ENCODE assay signal across 11 cellular contexts in the genomic region with DNA sequence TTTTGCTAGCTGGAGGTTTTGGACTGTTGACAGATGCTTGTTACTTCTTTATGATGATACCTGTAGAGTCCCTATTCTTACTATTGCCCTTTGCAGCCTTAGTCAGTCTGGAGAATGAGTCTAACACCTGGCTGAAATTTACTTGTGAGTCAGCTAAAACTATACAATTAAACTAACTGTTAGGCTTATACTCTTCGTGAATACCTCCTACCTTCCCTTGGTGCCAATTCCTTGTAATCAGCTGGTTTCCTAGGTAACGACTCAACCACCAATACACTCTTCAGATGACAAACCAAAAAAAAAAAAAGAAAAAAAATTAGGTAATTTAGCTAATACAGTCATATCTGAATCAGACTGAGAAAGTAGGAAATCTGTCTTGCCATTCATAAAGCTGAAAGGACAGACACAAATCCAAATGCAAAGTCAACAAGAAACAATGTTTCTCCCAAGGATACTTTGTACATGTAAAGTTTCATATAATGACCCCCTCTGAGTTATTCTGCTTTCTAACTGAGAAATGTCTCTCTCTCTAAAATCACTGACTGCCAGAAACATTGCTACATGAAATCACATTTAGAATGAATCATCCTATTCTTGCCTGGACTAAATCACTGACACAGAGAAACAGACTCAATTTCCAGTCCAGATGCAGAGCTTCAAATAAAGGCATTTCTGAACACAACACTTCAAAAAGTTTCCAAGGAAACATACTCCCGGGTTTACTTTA. TPM values are rescaled to one million over a fixed set of nuclear protein-coding genes. Genes with fewer than 3 reads are reported as not detected.
DNase-seq lines count a peak whose midpoint lies in the region; ATAC-seq and TF ChIP-seq lines count a peak whose summit lies in the region.
"Had no signal": no experiment of that assay in that cellular context is flagged by ENCODE, and none has a peak within 500 bp of the region (broad histone marks: within the 10 kb centered on the region; RNA-seq: fewer than 3 reads in every experiment).

No MANE protein-coding gene starts in this region.

- H3K4me1 Mint-ChIP-seq in chondrocyte (ENCODE audit: low read depth): peaks cover 16% of the 10 kb centered on the region
- H3K4me1 Mint-ChIP-seq in memory B cell: no peaks in the 10 kb centered on the region

- WGBS in tibial nerve, 2 donors: 58 to 64% methylated on average over 3 of the region's 3 CpGs

- TF ChIP-seq CTCF in chondrocyte (IDR thresholded peaks at IDR 0.05) (no peak), tibial nerve (IDR thresholded peaks at IDR 0.05) (no peak)

- TF ChIP-seq POLR2A in tibial nerve (IDR thresholded peaks at IDR 0.05): no peak

- ATAC-seq in memory B cell (ENCODE audit: low read depth) (no peak), HG02973 (IDR thresholded peaks at IDR 0.05; ENCODE audit: unreplicated experiment) (no peak), GM19023 (IDR thresholded peaks at IDR 0.05; ENCODE audit: unreplicated experiment) (no peak)
- ATAC-seq: Right ventricle myocardium inferior had no signal

- H3K36me3 ChIP-seq in tibial nerve: peaks cover 0 to 87% (median 16%) of the 10 kb centered on the region in 3 donors

- H3K27me3 ChIP-seq in tibial nerve: no peaks in the 10 kb centered on the region

- peaks cover 0 to 7% (median 0%) of the 10 kb centered on the region in 4 donors for H3K4me1 ChIP-seq in tibial nerve

- no peak for TF ChIP-seq EP300 in tibial nerve (IDR thresholded peaks at IDR 0.05)

- H3K27me3 Mint-ChIP-seq in chondrocyte (ENCODE audit: low read depth) (no peaks in the 10 kb centered on the region), memory B cell (no peaks in the 10 kb centered on the region)

- H3K27ac ChIP-seq in tibial nerve: peak overlapping the region in 1 of 4 donors; percentile 49

- DNase-seq in AG20443 (ENCODE audit: low spot score) (peak; percentile 64), NCI-H1105 (lab: John Stamatoyannopoulos, UW) (peak; percentile 45), chondrocyte (ENCODE audit: low spot score) (no peak), memory B cell (ENCODE audit: low spot score in 2 of 2) (no peak), tibial nerve (ENCODE audit: low spot score in 2 of 2) (no peak), islet precursor cell (no peak)
- DNase-seq: GOT3, NCI-H1417 treated with DMSO at 0.1 percent for 48 hours had no signal

- H3K27ac Mint-ChIP-seq in chondrocyte (ENCODE audit: unreplicated experiment) (peak overlapping the region; percentile 60), memory B cell (peak overlapping the region; percentile 22)

- H3K9me3 ChIP-seq in tibial nerve: peaks cover 0 to 5% (median 0%) of the 10 kb centered on the region in 4 donors

- H3K4me3 Mint-ChIP-seq in chondrocyte (ENCODE audit: unreplicated experiment) (no peak overlapping the region), memory B cell (no peak overlapping the region)

- peaks cover 23% of the 10 kb centered on the region for H3K36me3 Mint-ChIP-seq in chondrocyte (ENCODE audit: low read depth)
- peaks cover 45% of the 10 kb centered on the region for H3K36me3 Mint-ChIP-seq in memory B cell

- no peak overlapping the region for H3K4me3 ChIP-seq in tibial nerve

- peaks cover 5% of the 10 kb centered on the region for H3K9me3 Mint-ChIP-seq in chondrocyte (ENCODE audit: low read depth)
- peaks cover 3% of the 10 kb centered on the region for H3K9me3 Mint-ChIP-seq in memory B cell

RNA-seq across cellular contexts. Expression of gene CDKL1, which starts 56.5 kb away (rescaled TPM):
- 8.4 to 15.7 TPM (median 9.4 TPM) in 3 replicates for total RNA-seq in chondrocyte
- total RNA-seq in tibial nerve: 10 to 100 TPM in 1 of 4 donors, 1 to 10 TPM in 3; 8.2 to 22.5 (median 9.5) TPM

Comparison
In these comparisons a context has a peak if more than half of its experiments do, and no peak if none do; other contexts are left out.
1. DNase-seq: peak in AG20443 (single experiment) and NCI-H1105 (single experiment); none in chondrocyte (single experiment), memory B cell (0 of 2), tibial nerve (0 of 2) and islet precursor cell (single experiment).